ENCODE assay signal across 15 cellular contexts in genomic region chr9:76526026-76526425, GRCh38.
DNase-seq lines count a peak whose midpoint lies in the region; ATAC-seq, FAIRE-seq and TF ChIP-seq lines count a peak whose summit lies in the region.
"Had no signal": no experiment of that assay in that cellular context is flagged by ENCODE, and none has a peak within 500 bp of the region (broad histone marks: within the 10 kb centered on the region; RNA-seq: fewer than 3 reads in every experiment).

No MANE protein-coding gene starts in this region.

- peaks cover 7% of the 10 kb centered on the region for H3K4me1 ChIP-seq in RWPE2 (ENCODE audit: insufficient read depth, poor library complexity, severe bottlenecking)

- POLR2A ChIA-PET in T-cell (lab: Charles Lee): no interaction called here

- H3K36me3 ChIP-seq in RWPE2 (ENCODE audit: low read depth): no peaks in the 10 kb centered on the region

- FAIRE-seq in GM12891 (lab: Jason Lieb, UNC): peak; percentile 35
- FAIRE-seq: G401.6 had no signal

- no peak overlapping the region for H3K4me3 Mint-ChIP-seq in T-cell

- H3K27me3 Mint-ChIP-seq in T-cell: no peaks in the 10 kb centered on the region

- CTCF ChIA-PET in T-cell (lab: Charles Lee): no interaction called here

- H3K27ac Mint-ChIP-seq in T-cell: no peak overlapping the region

- TF ChIP-seq CTCF in RWPE2 (IDR thresholded peaks at IDR 0.05; ENCODE audit: poor library complexity, severe bottlenecking): no peak

- no peaks in the 10 kb centered on the region for H3K36me3 Mint-ChIP-seq in T-cell

- DNase-seq in GM12891 (ENCODE audit: insufficient read length, low spot score): no peak
- DNase-seq in NCI-H2029 treated with DMSO at 0.1 percent for 48 hours (lab: John Stamatoyannopoulos, UW): peak; percentile 96
- no peak for DNase-seq in RWPE2 (ENCODE audit: low spot score)
- peak; percentile 73 for DNase-seq in renal cortical epithelial cell (ENCODE audit: low read depth)
- DNase-seq in NCI-H1105 treated with DMSO at 0.1 percent for 48 hours (lab: John Stamatoyannopoulos, UW): no peak
- DNase-seq in T-cell: no peak
- DNase-seq: C1 segment of cervical spinal cord, DND-41, MM.1S, NCI-H1105, NCI-H1694, T-helper 2 cell had no signal

- no peak overlapping the region for H3K4me3 ChIP-seq in RWPE2 (ENCODE audit: severe bottlenecking)

- H3K27ac ChIP-seq in RWPE2 (ENCODE audit: poor library complexity, severe bottlenecking): no peak overlapping the region
- H3K27ac ChIP-seq: RWPE1 had no signal

- H3K27me3 ChIP-seq in RWPE2 (ENCODE audit: insufficient read depth, poor library complexity, severe bottlenecking): no peaks in the 10 kb centered on the region

- ATAC-seq in RWPE2 (ENCODE audit: low read depth) (peak; percentile 62; the same call in 2 of the 3 replicates), T-cell (replicated peaks in 1 of 4) (no peak), GM18861 (IDR thresholded peaks at IDR 0.05; ENCODE audit: unreplicated experiment) (no peak)

- H3K9me3 ChIP-seq in RWPE2 (ENCODE audit: severe bottlenecking): no peaks in the 10 kb centered on the region

- peaks cover 0 to 4% (median 0%) of the 10 kb centered on the region in 3 donors for H3K4me1 Mint-ChIP-seq in T-cell

- TF ChIP-seq POLR2A in GM12891 (IDR thresholded peaks at IDR 0.05; ENCODE audit: low read depth, low read length): no peak

- H3K9me3 Mint-ChIP-seq in T-cell: no peaks in the 10 kb centered on the region

TF ChIP-seq in GM12891, 5 proteins besides CTCF, POLR2A, EP300 and RAD21:
- TF ChIP-seq POU2F2 (IDR thresholded peaks at IDR 0.05; ENCODE audit: low read depth, low read length): no peak
- TF ChIP-seq TAF1 (IDR thresholded peaks at IDR 0.05; ENCODE audit: low read depth, low read length): no peak
- no peak for TF ChIP-seq SPI1 (IDR thresholded peaks at IDR 0.05; ENCODE audit: low read depth, low read length)
- TF ChIP-seq POLR2AphosphoS5 (IDR thresholded peaks at IDR 0.05; ENCODE audit: low read depth, low read length): no peak
- no peak for TF ChIP-seq PAX5 (IDR thresholded peaks at IDR 0.05; ENCODE audit: insufficient read depth, low read length, severe bottlenecking)

Comparison
In these comparisons a context has a peak if more than half of its experiments do, and no peak if none do; other contexts are left out.
1. DNase-seq: peak in NCI-H2029 treated with DMSO at 0.1 percent for 48 hours (single experiment) and renal cortical epithelial cell (single experiment); none in GM12891 (single experiment), RWPE2 (single experiment), NCI-H1105 treated with DMSO at 0.1 percent for 48 hours (single experiment) and T-cell (0 of 34).